ENCODE assay signal across 22 cellular contexts in the genomic region with DNA sequence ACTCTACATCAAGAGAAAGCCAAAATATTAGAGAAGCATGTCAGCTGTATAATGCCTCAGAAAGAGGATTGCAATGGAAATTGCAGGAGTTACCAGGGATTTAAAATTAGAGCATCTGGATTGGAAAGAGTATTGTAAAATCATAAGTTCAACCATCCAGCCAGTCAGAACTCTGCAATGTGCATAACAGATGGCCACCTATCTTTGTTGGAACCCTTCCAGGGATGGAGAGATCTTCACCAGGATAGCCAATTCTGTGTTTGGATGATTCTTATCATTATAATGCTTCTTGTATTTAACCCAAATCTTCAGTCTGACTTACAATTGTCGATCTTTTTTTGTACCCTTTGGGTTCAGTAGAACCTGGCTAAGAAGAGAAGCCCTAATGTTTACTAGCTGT.
"Had no signal": no experiment of that assay in that cellular context is flagged by ENCODE, and none has a peak within 500 bp of the region (broad histone marks: within the 10 kb centered on the region; RNA-seq: fewer than 3 reads in every experiment).

No MANE protein-coding gene starts in this region.

- H3K27me3 ChIP-seq: adrenal gland had no signal

- H3K4me3 ChIP-seq: adrenal gland, coronary artery, PC-9, SK-N-MC had no signal

- H3K36me3 ChIP-seq: adrenal gland had no signal

- DNase-seq: activated CD4-positive, alpha-beta T cell treated with anti-CD3 and anti-CD28 coated beads for 48 hours; activated CD4-positive, alpha-beta T cell treated with anti-CD3 and anti-CD28 coated beads, Interleukin-2, amount 50 U/mL, for 4 hours; activated CD4-positive, CD25-positive, alpha-beta regulatory T cell treated with anti-CD3 and anti-CD28 coated beads, Interleukin-2, amount 50 U/mL, for 72 hours; activated CD8-positive, alpha-beta memory T cell treated with anti-CD3 and anti-CD28 coated beads, Interleukin-2, amount 50 U/mL, for 48 hours; activated CD8-positive, alpha-beta T cell treated with anti-CD3 and anti-CD28 coated beads, Interleukin-2, amount 10 ng/mL, durations not matched to agents 7 days and 5 days; activated naive CD4-positive, alpha-beta T cell treated with anti-CD3 and anti-CD28 coated beads, Interleukin-2, amount 50 U/mL, for 16 hours; activated naive CD8-positive, alpha-beta T cell treated with anti-CD3 and anti-CD28 coated beads, Interleukin-2, amount 10 ng/mL, durations not matched to agents 7 days and 5 days; activated T-cell treated with anti-CD3 and anti-CD28 coated beads, Interleukin-2, amount 50 U/mL, for 1 hour; adrenal gland; anterior cingulate cortex; Kasumi-1; KBM-7; NCI-H1105 treated with DMSO at 0.1 percent for 48 hours; NCI-H1436 treated with DMSO at 0.1 percent for 48 hours; NCI-H1930; NCI-H345; NCI-H510A treated with DMSO at 0.1 percent for 48 hours; NCI-H774; PC-9; SW 1271 had no signal

- H3K9me3 ChIP-seq: adrenal gland had no signal

- H3K27ac ChIP-seq: adrenal gland, coronary artery, PC-9, SK-N-MC had no signal

- ATAC-seq: activated CD8-positive, alpha-beta T cell treated with anti-CD3 and anti-CD28 coated beads, Interleukin-2, amount 10 ng/mL, durations not matched to agents 7 days and 5 days had no signal

- H3K4me1 ChIP-seq: adrenal gland had no signal
